In genomic region chr4:4681651-4682050, GRCh38 we compare ENCODE assay signal across 29 cellular contexts.
"Had no signal": no experiment of that assay in that cellular context is flagged by ENCODE, and none has a peak within 500 bp of the region (broad histone marks: within the 10 kb centered on the region; RNA-seq: fewer than 3 reads in every experiment).

No MANE protein-coding gene starts in this region.

- H3K79me2 ChIP-seq: parathyroid adenoma had no signal

- H3K27me3 ChIP-seq: ovary, spleen, suprapubic skin, testis, tibial artery, transverse colon, upper lobe of right lung, uterus had no signal

- ATAC-seq: naive thymus-derived CD8-positive, alpha-beta T cell; natural killer cell treated with Interleukin-12 subunit alpha and Interleukin-12 subunit beta and Interleukin-15 and Interleukin-18, amount 100 ng/mL, for 72 hours; psoas muscle; right cardiac atrium; sciatic nerve; stimulated activated memory B cell treated with anti-CD40 and anti-IgM and Interleukin-4, amounts not matched to agents 10 μg/mL and 1 μg/mL and 100 μg/mL, for 72 hours; stimulated activated naive CD8-positive, alpha-beta T cell treated with anti-CD3 and anti-CD28 coated beads, Interleukin-15, amount 100 ng/mL, for 72 hours; stimulated activated naive CD8-positive, alpha-beta T cell treated with anti-CD3 and anti-CD28 coated beads, Interleukin-15, Interleukin-2, amounts not matched to agents 100 U/mL and 50 U/mL, for 24 hours; upper lobe of right lung had no signal

- H2AFZ ChIP-seq: neural progenitor cell, parathyroid adenoma had no signal

- H3K36me3 ChIP-seq: neural progenitor cell, ovary, spleen, suprapubic skin, tibial artery, transverse colon, upper lobe of right lung, uterus had no signal

- H3K4me1 ChIP-seq: parathyroid adenoma, psoas muscle, spleen, suprapubic skin, testis, transverse colon, upper lobe of right lung, uterus had no signal

- H3K9me3 ChIP-seq: ovary, psoas muscle, spleen, suprapubic skin, testis, tibial artery, transverse colon, upper lobe of right lung, uterus had no signal

- DNase-seq: naive thymus-derived CD8-positive, alpha-beta T cell; occipital lobe; ovary; posterior cingulate gyrus; psoas muscle; right cardiac atrium; spleen; stimulated activated CD4-positive, alpha-beta T cell treated with anti-CD3 and anti-CD28 coated beads, Interleukin-12 subunit alpha, Interleukin-12 subunit beta, amount 100 ng/mL, for 4 hours; stimulated activated CD4-positive, alpha-beta T cell treated with anti-CD3 and anti-CD28 coated beads, Interleukin-1b, Interleukin-23, amount 100 ng/mL, for 48 hours; stimulated activated CD4-positive, alpha-beta T cell treated with anti-CD3 and anti-CD28 coated beads, Interleukin-4, amount 100 ng/mL, for 1 hour; stimulated activated CD4-positive, alpha-beta T cell treated with anti-CD3 and anti-CD28 coated beads, Interleukin-4, amount 100 ng/mL, for 4 hours; stimulated activated CD8-positive, alpha-beta memory T cell treated with anti-CD3 and anti-CD28 coated beads, Interleukin-4, amount 100 ng/mL, for 48 hours; stimulated activated naive CD4-positive, alpha-beta T cell; stimulated activated naive CD8-positive, alpha-beta T cell treated with anti-CD3 and anti-CD28 coated beads, Interleukin-15, amount 100 ng/mL, for 72 hours; stimulated activated naive CD8-positive, alpha-beta T cell treated with anti-CD3 and anti-CD28 coated beads, Interleukin-15, Interleukin-2, amounts not matched to agents 100 U/mL and 50 U/mL, for 24 hours; substantia nigra; testis; tibial artery; transverse colon; upper lobe of right lung; uterus had no signal

- H3K4me3 ChIP-seq: neural progenitor cell, ovary, psoas muscle, skin epidermis, smooth muscle cell, spleen, suprapubic skin, testis, tibial artery, transverse colon, upper lobe of right lung, uterus had no signal

- H3K27ac ChIP-seq: neural progenitor cell, ovary, parathyroid adenoma, psoas muscle, skin epidermis, spleen, suprapubic skin, testis, tibial artery, transverse colon, upper lobe of right lung, uterus had no signal

- H3K9ac ChIP-seq: neural progenitor cell, parathyroid adenoma had no signal

- H3K4me2 ChIP-seq: neural progenitor cell, smooth muscle cell had no signal
